ENCODE assay signal across 24 cellular contexts in genomic region chr5:55171471-55171870, GRCh38. TPM values are rescaled to one million over a fixed set of nuclear protein-coding genes. Genes with fewer than 3 reads are reported as not detected.
"Had no signal": no experiment of that assay in that cellular context is flagged by ENCODE, and none has a peak within 500 bp of the region (broad histone marks: within the 10 kb centered on the region; RNA-seq: fewer than 3 reads in every experiment).

No MANE protein-coding gene starts in this region.

- H3K9me3 ChIP-seq: ascending aorta had no signal

- H3K27ac Mint-ChIP-seq: activated B cell treated with CpG ODN at 0.5 μM for 24 hours; activated CD4-positive, alpha-beta memory T cell treated with anti-CD3 and anti-CD28 coated beads for 36 hours; activated CD4-positive, alpha-beta T cell treated with anti-CD3 and anti-CD28 coated beads, Interleukin-2, amount 10 ng/mL, durations not matched to agents 24 days and 14 days; activated CD8-positive, alpha-beta T cell treated with anti-CD3 and anti-CD28 coated beads for 36 hours; activated naive CD4-positive, alpha-beta T cell treated with anti-CD3 and anti-CD28 coated beads for 36 hours; activated naive CD8-positive, alpha-beta T cell; activated naive CD8-positive, alpha-beta T cell treated with anti-CD3 and anti-CD28 coated beads, Interleukin-2, amount 10 ng/mL, durations not matched to agents 7 days and 5 days; activated naive CD8-positive, alpha-beta T cell treated with anti-CD3 and anti-CD28 coated beads, Interleukin-2, amount 50 U/mL, for 24 hours; activated T-cell treated with anti-CD3 and anti-CD28 coated beads, Interleukin-2, amount 50 U/mL, for 72 hours; activated T-helper 2 cell treated with anti-CD3 and anti-CD28 coated beads, Interferon-gamma antibody, Interleukin-2, Interleukin-4, amounts not matched to agents 10 μg/mL and 5 μg/mL and 100 μg/mL, durations not matched to agents 14 hours and 24 hours and 36 hours; T-helper 2 cell treated with Interferon-gamma antibody and Interleukin-4, amounts not matched to agents 5 μg/mL and 100 μg/mL, for 36 hours had no signal

- H3K9me3 Mint-ChIP-seq: activated B cell treated with CpG ODN at 0.5 μM for 24 hours; activated CD4-positive, alpha-beta memory T cell treated with anti-CD3 and anti-CD28 coated beads for 36 hours; activated CD4-positive, alpha-beta T cell treated with anti-CD3 and anti-CD28 coated beads, Interleukin-2, amount 10 ng/mL, durations not matched to agents 24 days and 14 days; activated CD8-positive, alpha-beta T cell treated with anti-CD3 and anti-CD28 coated beads for 36 hours; activated naive CD4-positive, alpha-beta T cell treated with anti-CD3 and anti-CD28 coated beads for 36 hours; activated naive CD8-positive, alpha-beta T cell treated with anti-CD3 and anti-CD28 coated beads, Interleukin-2, amount 10 ng/mL, durations not matched to agents 7 days and 5 days; activated naive CD8-positive, alpha-beta T cell treated with anti-CD3 and anti-CD28 coated beads, Interleukin-2, amount 50 U/mL, for 24 hours; activated T-cell treated with anti-CD3 and anti-CD28 coated beads, Interleukin-2, amount 50 U/mL, for 4 hours; activated T-cell treated with anti-CD3 and anti-CD28 coated beads, Interleukin-2, amount 50 U/mL, for 72 hours; activated T-helper 2 cell treated with anti-CD3 and anti-CD28 coated beads, Interferon-gamma antibody, Interleukin-2, Interleukin-4, amounts not matched to agents 10 μg/mL and 5 μg/mL and 100 μg/mL, durations not matched to agents 14 hours and 24 hours and 36 hours; central memory CD8-positive, alpha-beta T cell; T-helper 1 cell treated with Interleukin-12 subunit alpha and Interleukin-12 subunit beta and Interleukin-4 antibody, amounts not matched to agents 30 μg/mL and 1 μg/mL, for 36 hours; T-helper 2 cell treated with Interferon-gamma antibody and Interleukin-4, amounts not matched to agents 5 μg/mL and 100 μg/mL, for 36 hours had no signal

- H3K36me3 ChIP-seq: ascending aorta, brain microvascular endothelial cell, cardiac muscle cell had no signal

- H3K4me3 Mint-ChIP-seq: activated CD4-positive, alpha-beta memory T cell treated with anti-CD3 and anti-CD28 coated beads for 36 hours; activated naive CD8-positive, alpha-beta T cell treated with anti-CD3 and anti-CD28 coated beads, Interleukin-2, amount 50 U/mL, for 24 hours had no signal

- H3K27ac ChIP-seq: ascending aorta, brain microvascular endothelial cell, cardiac muscle cell, VCaP had no signal

- H3K36me3 Mint-ChIP-seq: activated CD4-positive, alpha-beta memory T cell treated with anti-CD3 and anti-CD28 coated beads for 36 hours; activated naive CD8-positive, alpha-beta T cell; activated naive CD8-positive, alpha-beta T cell treated with anti-CD3 and anti-CD28 coated beads, Interleukin-2, amount 10 ng/mL, durations not matched to agents 7 days and 5 days had no signal

- DNase-seq: activated B cell treated with CpG ODN at 0.5 μM for 24 hours; activated CD4-positive, CD25-positive, alpha-beta regulatory T cell treated with anti-CD3 and anti-CD28 coated beads, Interleukin-2, amount 50 U/mL, for 72 hours; activated gamma-delta T cell; activated naive CD8-positive, alpha-beta T cell treated with anti-CD3 and anti-CD28 coated beads, Interleukin-2, amount 10 ng/mL, durations not matched to agents 7 days and 5 days had no signal

RNA-seq across cellular contexts. Expression of gene CDC20B, which starts 1.5 kb away (rescaled TPM):
- total RNA-seq: activated B cell treated with CpG ODN at 0.5 μM for 24 hours; activated CD4-positive, alpha-beta memory T cell treated with anti-CD3 and anti-CD28 coated beads for 36 hours; activated CD4-positive, alpha-beta T cell treated with anti-CD3 and anti-CD28 coated beads, Interleukin-2, amount 10 ng/mL, durations not matched to agents 24 days and 14 days; activated CD8-positive, alpha-beta T cell treated with anti-CD3 and anti-CD28 coated beads for 36 hours; activated naive CD4-positive, alpha-beta T cell treated with anti-CD3 and anti-CD28 coated beads for 36 hours; ascending aorta; bronchial epithelial cell; chondrocyte had no signal
- polyA plus RNA-seq: adipose tissue had no signal

RNA-seq across cellular contexts. Expression of gene GPX8, which starts 11.5 kb away (rescaled TPM):
- total RNA-seq: activated B cell treated with CpG ODN at 0.5 μM for 24 hours; activated CD4-positive, alpha-beta memory T cell treated with anti-CD3 and anti-CD28 coated beads for 36 hours; activated CD4-positive, alpha-beta T cell treated with anti-CD3 and anti-CD28 coated beads, Interleukin-2, amount 10 ng/mL, durations not matched to agents 24 days and 14 days; activated CD8-positive, alpha-beta memory T cell treated with anti-CD3 and anti-CD28 coated beads for 36 hours; activated CD8-positive, alpha-beta T cell treated with anti-CD3 and anti-CD28 coated beads for 36 hours; activated naive CD4-positive, alpha-beta T cell treated with anti-CD3 and anti-CD28 coated beads for 36 hours; activated naive CD8-positive, alpha-beta T cell treated with anti-CD3 and anti-CD28 coated beads, Interleukin-2, amount 10 ng/mL, durations not matched to agents 7 days and 5 days; activated T-cell treated with anti-CD3 and anti-CD28 coated beads, Interleukin-2, amount 50 U/mL, for 72 hours; activated T-helper 2 cell treated with anti-CD3 and anti-CD28 coated beads, Interferon-gamma antibody, Interleukin-2, Interleukin-4, amounts not matched to agents 10 μg/mL and 5 μg/mL and 100 μg/mL, durations not matched to agents 14 hours and 24 hours and 36 hours had no signal

RNA-seq across cellular contexts. Expression of gene MCIDAS, which starts 55.6 kb away (rescaled TPM):
- total RNA-seq: activated B cell treated with CpG ODN at 0.5 μM for 24 hours; activated CD4-positive, alpha-beta memory T cell treated with anti-CD3 and anti-CD28 coated beads for 36 hours; activated CD4-positive, alpha-beta T cell treated with anti-CD3 and anti-CD28 coated beads, Interleukin-2, amount 10 ng/mL, durations not matched to agents 24 days and 14 days; activated naive CD8-positive, alpha-beta T cell treated with anti-CD3 and anti-CD28 coated beads, Interleukin-2, amount 10 ng/mL, durations not matched to agents 7 days and 5 days; activated T-cell treated with anti-CD3 and anti-CD28 coated beads, Interleukin-2, amount 50 U/mL, for 4 hours; activated T-helper 2 cell treated with anti-CD3 and anti-CD28 coated beads, Interferon-gamma antibody, Interleukin-2, Interleukin-4, amounts not matched to agents 10 μg/mL and 5 μg/mL and 100 μg/mL, durations not matched to agents 14 hours and 24 hours and 36 hours; ascending aorta; cardiac muscle cell had no signal
